13 cellular contexts compared by ENCODE assay signal in genomic region chr11:46718155-46719019, GRCh38. TPM values are rescaled to one million over a fixed set of nuclear protein-coding genes. Genes with fewer than 3 reads are reported as not detected.
A peak's percentile ranks its signal among the peaks of the same experiment; 100 is the strongest.
DNase-seq lines count a peak whose midpoint lies in the region; ATAC-seq and TF ChIP-seq lines count a peak whose summit lies in the region.
"Had no signal": no experiment of that assay in that cellular context is flagged by ENCODE, and none has a peak within 500 bp of the region (broad histone marks: within the 10 kb centered on the region; RNA-seq: fewer than 3 reads in every experiment).

No MANE protein-coding gene starts in this region.

- no peak overlapping the region for H3K23ac ChIP-seq in mesendoderm (ENCODE audit: low read length)

- TF ChIP-seq POLR2A in sigmoid colon (IDR thresholded peaks at IDR 0.05): no peak

- no peak overlapping the region for H2AK5ac ChIP-seq in mesendoderm (ENCODE audit: low read length)

- H3K4me1 Mint-ChIP-seq in Caco-2 (ENCODE audit: low read depth, unreplicated experiment) (peaks cover 11% of the 10 kb centered on the region), T-helper 17 cell (peaks cover 5% of the 10 kb centered on the region), HFFc6 (ENCODE audit: low read depth) (peaks cover 16% of the 10 kb centered on the region)

- no peak overlapping the region for H3K56ac ChIP-seq in mesendoderm (ENCODE audit: low read length)

- no peak overlapping the region for H2BK15ac ChIP-seq in mesendoderm (replicated peaks; ENCODE audit: low read depth)

- no peak overlapping the region for H2BK5ac ChIP-seq in mesendoderm (ENCODE audit: low read length)

- no peaks in the 10 kb centered on the region for H3K27me3 Mint-ChIP-seq in Caco-2 (ENCODE audit: insufficient read depth, unreplicated experiment)
- H3K27me3 Mint-ChIP-seq in T-helper 17 cell: no peaks in the 10 kb centered on the region
- H3K27me3 Mint-ChIP-seq in HFFc6 (ENCODE audit: insufficient read depth): peaks cover 3% of the 10 kb centered on the region

- H3K4me1 ChIP-seq in Caco-2 (peaks cover 34% of the 10 kb centered on the region), KMS-11 (ENCODE audit: low read depth, poor library complexity, severe bottlenecking) (peaks cover 4% of the 10 kb centered on the region), mesendoderm (ENCODE audit: control insufficient read depth, low read depth, low read length) (no peaks in the 10 kb centered on the region), sigmoid colon (no peaks in the 10 kb centered on the region)

- ATAC-seq in T-helper 17 cell: peak; percentile 28

- H3K79me1 ChIP-seq in mesendoderm (ENCODE audit: low read length): no peaks in the 10 kb centered on the region

- H3K27ac ChIP-seq in KMS-11: no peak overlapping the region
- no peak overlapping the region for H3K27ac ChIP-seq in mesendoderm (ENCODE audit: low read depth, low read length)
- H3K27ac ChIP-seq in sigmoid colon: no peak overlapping the region
- H3K27ac ChIP-seq: upper lobe of left lung had no signal

- H3K9me3 ChIP-seq in Caco-2 (no peaks in the 10 kb centered on the region), T-helper 17 cell (ENCODE audit: control insufficient read depth, low read length, poor library complexity, severe bottlenecking) (no peaks in the 10 kb centered on the region), sigmoid colon (no peaks in the 10 kb centered on the region)
- H3K9me3 ChIP-seq: upper lobe of left lung had no signal

- H4K8ac ChIP-seq in mesendoderm (ENCODE audit: low read depth, low read length): no peak overlapping the region

- no peak for TF ChIP-seq CTCF in Caco-2 (IDR thresholded peaks at IDR 0.05; ENCODE audit: insufficient read depth in 1 of 2, low read depth in 1 of 2, low read length in 1 of 2, severe bottlenecking in 1 of 2, unreplicated experiment in 1 of 2)
- TF ChIP-seq CTCF in KMS-11 (conservative IDR thresholded peaks at IDR 0.05; ENCODE audit: low read depth, low read length): no peak
- TF ChIP-seq CTCF in HFFc6 (IDR thresholded peaks at IDR 0.05): no peak
- no peak for TF ChIP-seq CTCF in sigmoid colon (IDR thresholded peaks at IDR 0.05)

- POLR2A ChIA-PET in Caco-2 (lab: Charles Lee): interaction anchor here (0.6 to 1.2 kb wide), 2 partner anchors 18 to 454 kb away, joined by 5 to 14 read pairs; partner anchors contain the start of genes ARHGAP1 and ZNF408

- H3K18ac ChIP-seq in mesendoderm (ENCODE audit: low read length): peak overlapping the region; percentile 43

- H3K79me2 ChIP-seq in KMS-11 (ENCODE audit: insufficient read depth, low read depth) (no peaks in the 10 kb centered on the region), mesendoderm (ENCODE audit: control insufficient read depth, insufficient read depth, low read length) (no peaks in the 10 kb centered on the region)

- no peak for TF ChIP-seq EP300 in sigmoid colon (IDR thresholded peaks at IDR 0.05)

- no peak overlapping the region for H3K4me2 ChIP-seq in KMS-11
- H3K4me2 ChIP-seq in mesendoderm (ENCODE audit: low read length): no peak overlapping the region

- peak overlapping the region; percentile 92 for H3K27ac Mint-ChIP-seq in Caco-2 (ENCODE audit: unreplicated experiment)
- H3K27ac Mint-ChIP-seq in T-helper 17 cell: no peak overlapping the region
- H3K27ac Mint-ChIP-seq in HFFc6: no peak overlapping the region

- DNase-seq in Caco-2 (peak; percentile 75 to 89), T-helper 17 cell (no peak), mesendoderm (peak; percentile 57), DMS79 treated with DMSO at 0.1 percent for 48 hours (lab: John Stamatoyannopoulos, UW) (no peak), HPDE6-E6E7 (ENCODE audit: extremely low spot score) (no peak), HFFc6 (no peak), sigmoid colon (no peak)
- DNase-seq: activated gamma-delta T cell, NCI-H526 treated with DMSO at 0.1 percent for 48 hours, upper lobe of left lung had no signal

- H3K9me3 Mint-ChIP-seq in Caco-2 (ENCODE audit: unreplicated experiment) (no peaks in the 10 kb centered on the region), HFFc6 (no peaks in the 10 kb centered on the region)

- H3K36me3 ChIP-seq in Caco-2 (ENCODE audit: control insufficient read depth, insufficient read depth, low read length) (peaks cover 1% of the 10 kb centered on the region; the same call in 1 of the 2 replicates), KMS-11 (ENCODE audit: insufficient read depth) (no peaks in the 10 kb centered on the region), mesendoderm (ENCODE audit: control insufficient read depth, insufficient read depth, low read length) (no peaks in the 10 kb centered on the region), sigmoid colon (no peaks in the 10 kb centered on the region)
- H3K36me3 ChIP-seq: upper lobe of left lung had no signal

- H3K4me3 Mint-ChIP-seq in Caco-2 (ENCODE audit: unreplicated experiment) (peak overlapping the region; percentile 68), T-helper 17 cell (no peak overlapping the region), HFFc6 (no peak overlapping the region)

- H3K27me3 ChIP-seq in Caco-2 (replicated peaks; ENCODE audit: control insufficient read depth, insufficient read depth, low read length) (no peaks in the 10 kb centered on the region), KMS-11 (ENCODE audit: insufficient read depth, low read depth) (no peaks in the 10 kb centered on the region), mesendoderm (ENCODE audit: insufficient read depth, low read length, poor library complexity) (no peaks in the 10 kb centered on the region), sigmoid colon (no peaks in the 10 kb centered on the region)
- H3K27me3 ChIP-seq: upper lobe of left lung had no signal

- H3K36me3 Mint-ChIP-seq in Caco-2 (ENCODE audit: insufficient read depth, unreplicated experiment): peaks cover 4% of the 10 kb centered on the region
- H3K36me3 Mint-ChIP-seq in T-helper 17 cell (ENCODE audit: low read depth): no peaks in the 10 kb centered on the region
- H3K36me3 Mint-ChIP-seq in HFFc6 (ENCODE audit: low read depth): no peaks in the 10 kb centered on the region

- CTCF ChIA-PET in Caco-2 (lab: Charles Lee): interaction anchor here (0.6 to 1.1 kb wide), 4 partner anchors 9 to 329 kb away, joined by 3 to 8 read pairs (median 4); partner anchors contain the start of genes ARHGAP1 and ZNF408

- intact Hi-C loops in Caco-2 (cut with micrococcal nuclease; ENCODE audit: unreplicated experiment) (loop anchor here (1.0 to 5.0 kb wide), 2 partner anchors 18 to 166 kb away; partner anchors contain the start of gene ARHGAP1), sigmoid colon (cut with DNase I) (no loop called here)

- no peak overlapping the region for H4K5ac ChIP-seq in mesendoderm (ENCODE audit: low read length)

- H2AFZ ChIP-seq in KMS-11 (ENCODE audit: low read depth): peak overlapping the region; percentile 49; the same call in 1 of the 2 replicates

- H3K9ac ChIP-seq in KMS-11 (no peak overlapping the region), mesendoderm (ENCODE audit: low read length) (no peak overlapping the region)

- H2BK120ac ChIP-seq in mesendoderm (ENCODE audit: low read depth, low read length): no peak overlapping the region

- no peak overlapping the region for H3K4me3 ChIP-seq in Caco-2 (ENCODE audit: low read depth, low read length)
- H3K4me3 ChIP-seq in KMS-11 (IDR thresholded peaks at IDR 0.05; ENCODE audit: insufficient read depth, low read depth, low read length): no peak overlapping the region
- no peak overlapping the region for H3K4me3 ChIP-seq in mesendoderm (ENCODE audit: low read length)
- no peak overlapping the region for H3K4me3 ChIP-seq in sigmoid colon
- H3K4me3 ChIP-seq: upper lobe of left lung had no signal

- H4K20me1 ChIP-seq in KMS-11 (ENCODE audit: insufficient read depth): no peaks in the 10 kb centered on the region

- no peak overlapping the region for H3K4ac ChIP-seq in mesendoderm (ENCODE audit: low read depth, low read length)

- no CpG with 5 or more reads among the region's 11 CpGs for WGBS in mesendoderm (ENCODE audit: extremely low coverage, insufficient coverage, low lambda C conversion rate)
- 45 to 72% methylated on average over 11 of the region's 11 CpGs for WGBS in sigmoid colon, 2 donors

- no TSS peak for BruUV-seq in Caco-2 (replicated peaks; lab: Mats Ljungman, UMichigan)

RNA-seq across cellular contexts. Expression of gene F2, which starts 0.6 kb away (rescaled TPM):
- 51.8 and 60.0 TPM in 2 replicates for total RNA-seq in Caco-2 (2022)
- not detected for total RNA-seq in T-helper 17 cell
- 0.06 TPM for polyA plus RNA-seq in mesendoderm (2013, experiment 1 of 2)
- 0.08 TPM for polyA plus RNA-seq in mesendoderm (2013, experiment 2 of 2)
- not detected for total RNA-seq in HFFc6 (2021; fragmentation: NEBNext Ultra II Directional; extraction: Animal tissue kit (Norgen Biotek cat#: 25700))
- total RNA-seq in sigmoid colon: under 1 TPM in 1 of 4 donors, not detected in 3; 0.28 TPM
- under 1 TPM in 2 of 3 donors, not detected in 1; 0.13 to 0.46 TPM for polyA plus RNA-seq in sigmoid colon
- total RNA-seq: dermis microvascular lymphatic vessel endothelial cell, G401 had no signal

RNA-seq across cellular contexts. Expression of gene ZNF408, which starts 17.6 kb away (rescaled TPM):
- total RNA-seq in Caco-2 (2022) (17.6 and 23.3 TPM in 2 replicates), T-helper 17 cell (10 to 100 TPM; 11.0 to 14.7 TPM), sigmoid colon (10 to 100 TPM in 2 of 4 donors, 1 to 10 TPM in 2; 4.3 to 12.8 (median 9.2) TPM)
- polyA plus RNA-seq in mesendoderm (2013, experiment 1 of 2): 8.8 TPM
- polyA plus RNA-seq in mesendoderm (2013, experiment 2 of 2): 8.9 TPM
- total RNA-seq in HFFc6 (2021; fragmentation: NEBNext Ultra II Directional; extraction: Animal tissue kit (Norgen Biotek cat#: 25700)): 10 to 100 TPM in 1 of 6 experiments, 1 to 10 TPM in 5; 7.6 to 12.3 (median 9.0) TPM
- polyA plus RNA-seq in sigmoid colon: 10 to 100 TPM in 1 of 3 donors, 1 to 10 TPM in 2; 6.2 to 10.7 (median 8.4) TPM

RNA-seq across cellular contexts. Expression of gene ARHGAP1, which starts 18.0 kb away (rescaled TPM):
- total RNA-seq in Caco-2 (2022) (67.1 and 73.0 TPM in 2 replicates), T-helper 17 cell (10 to 100 TPM; 58.0 to 65.9 TPM), sigmoid colon (10 to 100 TPM; 37.5 to 78.2 (median 57.3) TPM)
- polyA plus RNA-seq in mesendoderm (2013, experiment 1 of 2): 42.0 TPM
- polyA plus RNA-seq in mesendoderm (2013, experiment 2 of 2): 42.6 TPM
- total RNA-seq in HFFc6 (2021; fragmentation: NEBNext Ultra II Directional; extraction: Animal tissue kit (Norgen Biotek cat#: 25700)): 100 to 1,000 TPM; 107 to 134 (median 110) TPM
- polyA plus RNA-seq in sigmoid colon: 10 to 100 TPM; 25.0 to 41.2 (median 30.6) TPM

Comparison
In these comparisons a context has a peak if more than half of its experiments do, and no peak if none do; other contexts are left out.
1. DNase-seq: peak in Caco-2 (2 of 2) and mesendoderm (single experiment); none in T-helper 17 cell (0 of 3), DMS79 treated with DMSO at 0.1 percent for 48 hours (single experiment), HPDE6-E6E7 (single experiment), HFFc6 (single experiment) and sigmoid colon (single experiment).
2. RNA of gene F2, which starts 0.6 kb away (total RNA-seq): 51.8 to 60.0 TPM in Caco-2; not detected in T-helper 17 cell, 0.28 TPM in sigmoid colon and not detected in HFFc6; every median in the first group is over 10 times any median in the second.